ENCODE assay signal across 24 cellular contexts in genomic region chr3:111727843-111728565, GRCh38. TPM values are rescaled to one million over a fixed set of nuclear protein-coding genes. Genes with fewer than 3 reads are reported as not detected.
DNase-seq lines count a peak whose midpoint lies in the region; ATAC-seq, FAIRE-seq and TF ChIP-seq lines count a peak whose summit lies in the region.
"Had no signal": no experiment of that assay in that cellular context is flagged by ENCODE, and none has a peak within 500 bp of the region (broad histone marks: within the 10 kb centered on the region; RNA-seq: fewer than 3 reads in every experiment).

No MANE protein-coding gene starts in this region.

- TF ChIP-seq POLR2A in HepG2 (IDR thresholded peaks at IDR 0.05; ENCODE audit: insufficient read depth in 1 of 2, low read depth in 2 of 2, low read length in 2 of 2), result no peak
- no peak for TF ChIP-seq POLR2A in right lobe of liver (IDR thresholded peaks at IDR 0.05)

- intact Hi-C loops in HepG2 (cut with micrococcal nuclease; ENCODE audit: unreplicated experiment) (no loop called here), right lobe of liver (cut with DNase I) (no loop called here), psoas muscle (cut with DNase I) (no loop called here)

- peak; percentile 32; the same call in 1 of the 2 replicates for TF ChIP-seq CTCF in HepG2 (CRISPR knock-in tag; IDR thresholded peaks at IDR 0.05)
- TF ChIP-seq CTCF in right lobe of liver (IDR thresholded peaks at IDR 0.05), result no peak
- peak; percentile 15 for TF ChIP-seq CTCF in endodermal cell (conservative IDR thresholded peaks at IDR 0.05)
- TF ChIP-seq CTCF in nephron (IDR thresholded peaks at IDR 0.05; ENCODE audit: unreplicated experiment in 3 of 3), result no peak
- no peak for TF ChIP-seq CTCF in psoas muscle (IDR thresholded peaks at IDR 0.05)

- H3K79me2 ChIP-seq in HepG2 (ENCODE audit: insufficient read depth, low read length), result peaks cover 5% of the 10 kb centered on the region

- TF ChIP-seq EP300 in HepG2 (IDR thresholded peaks at IDR 0.05; ENCODE audit: low read depth in 2 of 2, low read length in 2 of 2) (no peak), HepG2 (CRISPR knock-in tag; IDR thresholded peaks at IDR 0.05; ENCODE audit: borderline replicate concordance) (no peak)

- H3K9ac ChIP-seq in HepG2 (ENCODE audit: insufficient read depth, low read depth, low read length) (no peak overlapping the region), endodermal cell (ENCODE audit: extremely low read depth, low read length, poor library complexity, severe bottlenecking) (no peak overlapping the region)

- H3K27me3 Mint-ChIP-seq in endodermal cell (ENCODE audit: insufficient read depth) (no peaks in the 10 kb centered on the region), nephron (ENCODE audit: low read depth) (no peaks in the 10 kb centered on the region)
- H3K27me3 Mint-ChIP-seq: CD8-positive, alpha-beta memory T cell had no signal

- H3K36me3 ChIP-seq in HepG2 (replicated peaks in 1 of 2; ENCODE audit: control insufficient read depth in 1 of 2, insufficient read depth in 2 of 2, low read length in 2 of 2) (no peaks in the 10 kb centered on the region), right lobe of liver (no peaks in the 10 kb centered on the region), endodermal cell (ENCODE audit: control insufficient read depth, insufficient read depth, low read length) (no peaks in the 10 kb centered on the region), psoas muscle (ENCODE audit: insufficient read depth in 1 of 2, low read depth in 1 of 2) (no peaks in the 10 kb centered on the region)
- H3K36me3 ChIP-seq: MG63, SJCRH30 had no signal

- BruUV-seq in HepG2 (replicated peaks; lab: Mats Ljungman, UMichigan), result no TSS peak

- H3K36me3 Mint-ChIP-seq in endodermal cell (ENCODE audit: low read depth) (no peaks in the 10 kb centered on the region), nephron (ENCODE audit: low read depth) (no peaks in the 10 kb centered on the region)

- H3K27me3 ChIP-seq in HepG2 (ENCODE audit: control insufficient read depth in 1 of 2, insufficient read depth in 2 of 2, low read length in 2 of 2), result no peaks in the 10 kb centered on the region
- no peaks in the 10 kb centered on the region for H3K27me3 ChIP-seq in right lobe of liver
- no peaks in the 10 kb centered on the region for H3K27me3 ChIP-seq in endodermal cell (ENCODE audit: control insufficient read depth, insufficient read depth, low read length, poor library complexity, severe bottlenecking)
- no peaks in the 10 kb centered on the region for H3K27me3 ChIP-seq in psoas muscle (ENCODE audit: insufficient read depth in 3 of 3, low read length in 2 of 3)
- H3K27me3 ChIP-seq: MG63, SJCRH30 had no signal

- no peak for TF ChIP-seq RAD21 in HepG2 (CRISPR knock-in tag; IDR thresholded peaks at IDR 0.05)

- in situ Hi-C loops in HepG2 (cut with HindIII; ENCODE audit: extremely low pct_ligation_motif_present, low pct_unique_long_range_greater_than_20kb), result no loop called here

- ATAC-seq in HepG2 (no peak), right lobe of liver (no peak), psoas muscle (no peak)
- ATAC-seq: Panc1 had no signal

- H3K27ac ChIP-seq in HepG2 (ENCODE audit: extremely low read length, insufficient read depth, low read length) (no peak overlapping the region), right lobe of liver (no peak overlapping the region), endodermal cell (ENCODE audit: low read depth, low read length) (no peak overlapping the region), psoas muscle (no peak overlapping the region)
- H3K27ac ChIP-seq: SJCRH30 had no signal

- no peak overlapping the region for H2AFZ ChIP-seq in HepG2 (ENCODE audit: low read length)

- H3K9me3 Mint-ChIP-seq in endodermal cell (peaks cover 3% of the 10 kb centered on the region), nephron (peaks cover 3% of the 10 kb centered on the region)
- H3K9me3 Mint-ChIP-seq: CD8-positive, alpha-beta memory T cell had no signal

- H3K4me2 ChIP-seq in HepG2 (ENCODE audit: low read depth, low read length), result no peak overlapping the region

- CTCF ChIA-PET in HepG2 (lab: Yijun Ruan, JAX; ENCODE audit: low intra/inter-chr PET ratio, low total read pairs), result no interaction called here

- FAIRE-seq in HepG2 (lab: Jason Lieb, UNC) (peak; percentile 60), GM19239 (lab: Jason Lieb, UNC) (no peak)
- FAIRE-seq: G401.6, GM12892, H1 had no signal

- H3K4me1 Mint-ChIP-seq in endodermal cell, result peaks cover 16% of the 10 kb centered on the region
- H3K4me1 Mint-ChIP-seq in nephron, result peaks cover 48% of the 10 kb centered on the region

- H3K4me3 ChIP-seq in HepG2 (replicated peaks in 1 of 3; ENCODE audit: insufficient read depth in 1 of 3, low read depth in 2 of 3, low read length in 3 of 3), result no peak overlapping the region
- H3K4me3 ChIP-seq in right lobe of liver, result no peak overlapping the region
- no peak overlapping the region for H3K4me3 ChIP-seq in endodermal cell (ENCODE audit: low read length)
- H3K4me3 ChIP-seq in psoas muscle, result no peak overlapping the region
- H3K4me3 ChIP-seq: MG63, SJCRH30 had no signal

- no peak overlapping the region for H3K27ac Mint-ChIP-seq in endodermal cell
- peak overlapping the region; percentile 34 to 79 (median 64) for H3K27ac Mint-ChIP-seq in nephron

- no peak overlapping the region for H3K4me3 Mint-ChIP-seq in endodermal cell
- peak overlapping the region in 1 of 3 experiments; percentile 18 for H3K4me3 Mint-ChIP-seq in nephron
- H3K4me3 Mint-ChIP-seq: CD8-positive, alpha-beta memory T cell had no signal

- DNase-seq in HepG2 (ENCODE audit: low spot score) (no peak), right lobe of liver (no peak), endodermal cell (no peak), psoas muscle (no peak), GM19239 (ENCODE audit: insufficient read length, low spot score) (no peak), SHP77 (lab: John Stamatoyannopoulos, UW) (no peak), NCI-H187 treated with DMSO at 0.1 percent for 48 hours (lab: John Stamatoyannopoulos, UW) (no peak)
- DNase-seq: 8988T; AML-193; C1 segment of cervical spinal cord; Calu3; CD8-positive, alpha-beta memory T cell; DMS153; MG63; NCI-H1048; NCI-H1417 treated with DMSO at 0.1 percent for 48 hours; NCI-H187; NK-92 treated with Interleukin-12 subunit alpha and Interleukin-12 subunit beta, amount 100 ng/mL, for 24 hours; SJCRH30 had no signal

- H3K4me1 ChIP-seq in HepG2 (ENCODE audit: insufficient read depth, low read length) (peaks cover 52% of the 10 kb centered on the region), right lobe of liver (no peaks in the 10 kb centered on the region), endodermal cell (ENCODE audit: control insufficient read depth, insufficient read depth, low read length) (no peaks in the 10 kb centered on the region), psoas muscle (no peaks in the 10 kb centered on the region)

- H3K9me3 ChIP-seq in HepG2 (ENCODE audit: low read length) (no peaks in the 10 kb centered on the region), right lobe of liver (no peaks in the 10 kb centered on the region), endodermal cell (ENCODE audit: control insufficient read depth, low read length) (peaks cover 11% of the 10 kb centered on the region), psoas muscle (no peaks in the 10 kb centered on the region)
- H3K9me3 ChIP-seq: MG63, SJCRH30 had no signal

- no peaks in the 10 kb centered on the region for H4K20me1 ChIP-seq in HepG2 (ENCODE audit: insufficient read depth, low read length)

- 53% methylated on average over 6 of the region's 6 CpGs for WGBS in HepG2 (ENCODE audit: low lambda C conversion rate)
- 58% methylated on average over 6 of the region's 6 CpGs for WGBS in right lobe of liver (ENCODE audit: insufficient coverage, low coverage, low lambda C conversion rate, missing lambda C conversion rate)
- 68 to 91% methylated on average over 4 to 6 of the region's 6 CpGs for WGBS in endodermal cell (ENCODE audit: insufficient coverage in 1 of 2, insufficient read length in 1 of 2), 2 experiments
- 63 to 71% (median 68%) methylated on average over 6 of the region's 6 CpGs for WGBS in psoas muscle, 3 donors

- POLR2A ChIA-PET in HepG2 (lab: Yijun Ruan, JAX), result no interaction called here

TF ChIP-seq in HepG2, 621 proteins besides CTCF, POLR2A, EP300 and RAD21 (continues in another document):
- TF ChIP-seq MAFK (conservative IDR thresholded peaks at IDR 0.05 in 1 of 2, IDR thresholded peaks at IDR 0.05 in 1 of 2; ENCODE audit: low read length in 2 of 2), result peak; percentile 65 to 80; a peak in 3 of 4 replicates
- TF ChIP-seq HNF4A (CRISPR knock-in tag; IDR thresholded peaks at IDR 0.05), result 0 out of 2 replicates have a peak, but pooled peaks have one; percentile 42
- TF ChIP-seq RAD51 (IDR thresholded peaks at IDR 0.05; ENCODE audit: borderline replicate concordance), result no peak

RNA-seq across cellular contexts. Expression of gene PLCXD2, which starts 53.5 kb away (rescaled TPM):
- total RNA-seq in HepG2 (2016; rRNA removed; fragmentation: Illumina TruSeq; extraction: Trizol), result 23.5 and 29.1 TPM in 2 replicates
- total RNA-seq in HepG2 (2016; cell fraction: cytosol; rRNA removed; fragmentation: Illumina TruSeq; extraction: Trizol; ENCODE audit: low read depth), result 9.1 and 11.9 TPM in 2 replicates
- 21.6 and 24.6 TPM in 2 replicates for total RNA-seq in HepG2 (2016; cell fraction: insoluble cytoplasmic fraction; rRNA removed; fragmentation: Illumina TruSeq; extraction: Trizol)
- total RNA-seq in HepG2 (2016; cell fraction: membrane; rRNA removed; fragmentation: Illumina TruSeq; extraction: Trizol), result 18.7 and 18.8 TPM in 2 replicates
- 27.0 and 27.2 TPM in 2 replicates for total RNA-seq in HepG2 (2016; cell fraction: nucleus; rRNA removed; fragmentation: Illumina TruSeq; extraction: Trizol)
- polyA plus RNA-seq in HepG2 (2011; rRNA removed), result 4.7 and 4.8 TPM in 2 replicates
- polyA plus RNA-seq in HepG2 (2011; cell fraction: cytosol; rRNA removed), result 4.7 and 6.8 TPM in 2 replicates
- 2.9 and 3.5 TPM in 2 replicates for polyA plus RNA-seq in HepG2 (2011; cell fraction: nucleus; rRNA removed)
- polyA plus RNA-seq in HepG2 (2012), result 7.1 and 11.5 TPM in 2 replicates
- 9.5 and 11.8 TPM in 2 replicates for polyA plus RNA-seq in HepG2 (2016; cell fraction: cytosol; fragmentation: Illumina TruSeq; extraction: Trizol; ENCODE audit: low read depth)
- 17.7 and 19.9 TPM in 2 replicates for polyA plus RNA-seq in HepG2 (2016; cell fraction: insoluble cytoplasmic fraction; fragmentation: Illumina TruSeq; extraction: Trizol; ENCODE audit: low read depth)
- 14.0 and 14.3 TPM in 2 replicates for polyA plus RNA-seq in HepG2 (2016; cell fraction: membrane; fragmentation: Illumina TruSeq; extraction: Trizol; ENCODE audit: low read depth)
- polyA plus RNA-seq in HepG2 (2016; cell fraction: nucleus; fragmentation: Illumina TruSeq; extraction: Trizol; ENCODE audit: insufficient read depth, low read depth), result 8.6 and 9.9 TPM in 2 replicates
- polyA minus RNA-seq in HepG2 (2011; rRNA and poly(A)+ RNA removed; ENCODE audit: low replicate concordance), result 3.4 and 6.0 TPM in 2 replicates
- 0.49 and 2.7 TPM in 2 replicates for polyA minus RNA-seq in HepG2 (2011; cell fraction: cytosol; rRNA and poly(A)+ RNA removed)
- polyA minus RNA-seq in HepG2 (2011; cell fraction: nucleus; rRNA and poly(A)+ RNA removed), result 62.8 and 86.4 TPM in 2 replicates
- total RNA-seq in right lobe of liver, result 10 to 100 TPM in 4 of 6 experiments, 1 to 10 TPM in 2; 7.1 to 27.3 (median 17.2) TPM
- 10 to 100 TPM in 1 of 2 donors, 1 to 10 TPM in 1; 7.3 to 12.1 TPM for total RNA-seq in endodermal cell
- polyA plus RNA-seq in endodermal cell (2013, experiment 1 of 2), result 7.0 TPM
- 5.9 TPM for polyA plus RNA-seq in endodermal cell (2013, experiment 2 of 2)
- total RNA-seq in psoas muscle, result 1 to 10 TPM in 1 of 4 donors, under 1 TPM in 3; 0.15 to 1.6 (median 0.33) TPM
- polyA plus RNA-seq in psoas muscle, result under 1 TPM; 0.08 to 0.25 (median 0.22) TPM

Comparison
In these comparisons a context has a peak if more than half of its experiments do, and no peak if none do; other contexts are left out.
1. CTCF ChIP-seq: peak in HepG2 (single experiment) and endodermal cell (single experiment); none in right lobe of liver (0 of 4), nephron (0 of 3) and psoas muscle (single experiment).